6 cellular contexts compared by ENCODE assay signal in genomic region chr7:138339229-138339628, GRCh38.
A peak's percentile ranks its signal among the peaks of the same experiment; 100 is the strongest.
DNase-seq lines count a peak whose midpoint lies in the region; TF ChIP-seq lines count a peak whose summit lies in the region.
"Not testable (repeated sequence)": the region's sequence is repeated elsewhere in the genome, so short reads cannot be mapped to it uniquely, and the experiment has no call there.

No MANE protein-coding gene starts in this region.

- not testable (repeated sequence) for H4K8ac ChIP-seq in mesendoderm (ENCODE audit: low read depth, low read length)

- H4K5ac ChIP-seq in mesendoderm (ENCODE audit: low read length) = not testable (repeated sequence)

- H3K4me1 Mint-ChIP-seq in endodermal cell = not testable (repeated sequence)

- H3K4me1 ChIP-seq in endodermal cell (ENCODE audit: control insufficient read depth, insufficient read depth, low read length); mesendoderm (ENCODE audit: control insufficient read depth, low read depth, low read length): not testable (repeated sequence)

- H3K36me3 Mint-ChIP-seq in endodermal cell (ENCODE audit: low read depth) = peaks cover 15% of the 10 kb centered on the region

- DNase-seq in DMS 273 (lab: John Stamatoyannopoulos, UW; ENCODE audit: unreplicated experiment) (peak; percentile 40), NCI-H2171 (lab: John Stamatoyannopoulos, UW) (peak; percentile 29), NCI-H524 (lab: John Stamatoyannopoulos, UW) (peak; percentile 37 to 85), mesendoderm (peak; percentile 6)
- DNase-seq in endodermal cell = not testable (repeated sequence)

- H3K18ac ChIP-seq in mesendoderm (ENCODE audit: low read length) = not testable (repeated sequence)

- H3K4me3 Mint-ChIP-seq in endodermal cell = not testable (repeated sequence)

- not testable (repeated sequence) for H3K4me2 ChIP-seq in mesendoderm (ENCODE audit: low read length)

- H3K9me3 ChIP-seq in endodermal cell (ENCODE audit: control insufficient read depth, low read length) = peaks cover 80% of the 10 kb centered on the region

- H3K4ac ChIP-seq in mesendoderm (ENCODE audit: low read depth, low read length) = not testable (repeated sequence)

- WGBS in endodermal cell (ENCODE audit: insufficient coverage in 1 of 2, insufficient read length in 1 of 2), 2 experiments = 94 to 100% methylated on average over 5 to 7 of the region's 7 CpGs
- no CpG with 5 or more reads among the region's 7 CpGs for WGBS in mesendoderm (ENCODE audit: extremely low coverage, insufficient coverage, low lambda C conversion rate)

- not testable (repeated sequence) for H3K79me1 ChIP-seq in mesendoderm (ENCODE audit: low read length)

- H3K23ac ChIP-seq in mesendoderm (ENCODE audit: low read length) = not testable (repeated sequence)

- not testable (repeated sequence) for H2AK5ac ChIP-seq in mesendoderm (ENCODE audit: low read length)

- H2BK120ac ChIP-seq in mesendoderm (ENCODE audit: low read depth, low read length) = not testable (repeated sequence)

- H2BK5ac ChIP-seq in mesendoderm (ENCODE audit: low read length) = not testable (repeated sequence)

- not testable (repeated sequence) for H3K27me3 Mint-ChIP-seq in endodermal cell (ENCODE audit: insufficient read depth)

- not testable (repeated sequence) for H2BK15ac ChIP-seq in mesendoderm (replicated peaks; ENCODE audit: low read depth)

- H3K79me2 ChIP-seq in mesendoderm (ENCODE audit: control insufficient read depth, insufficient read depth, low read length) = not testable (repeated sequence)

- H3K4me3 ChIP-seq in endodermal cell (ENCODE audit: low read length) = peak overlapping the region; percentile 65
- H3K4me3 ChIP-seq in mesendoderm (ENCODE audit: low read length) = not testable (repeated sequence)

- H3K9ac ChIP-seq in endodermal cell (ENCODE audit: extremely low read depth, low read length, poor library complexity, severe bottlenecking); mesendoderm (ENCODE audit: low read length): not testable (repeated sequence)

- peaks cover 77% of the 10 kb centered on the region for H3K9me3 Mint-ChIP-seq in endodermal cell

- H3K56ac ChIP-seq in mesendoderm (ENCODE audit: low read length) = not testable (repeated sequence)

- not testable (repeated sequence) for TF ChIP-seq CTCF in VCaP (conservative IDR thresholded peaks at IDR 0.05); endodermal cell (conservative IDR thresholded peaks at IDR 0.05)

- not testable (repeated sequence) for H3K27me3 ChIP-seq in endodermal cell (ENCODE audit: control insufficient read depth, insufficient read depth, low read length, poor library complexity, severe bottlenecking); mesendoderm (ENCODE audit: insufficient read depth, low read length, poor library complexity)

- not testable (repeated sequence) for H3K27ac Mint-ChIP-seq in endodermal cell

- not testable (repeated sequence) for H3K36me3 ChIP-seq in endodermal cell (ENCODE audit: control insufficient read depth, insufficient read depth, low read length); mesendoderm (ENCODE audit: control insufficient read depth, insufficient read depth, low read length)

- peak overlapping the region; percentile 57; the same call in 1 of the 2 replicates for H3K27ac ChIP-seq in VCaP
- not testable (repeated sequence) for H3K27ac ChIP-seq in endodermal cell (ENCODE audit: low read depth, low read length); mesendoderm (ENCODE audit: low read depth, low read length)
